In genomic region chr5:156399323-156399722, GRCh38 we compare ENCODE assay signal across 21 cellular contexts.
"Had no signal": no experiment of that assay in that cellular context is flagged by ENCODE, and none has a peak within 500 bp of the region (broad histone marks: within the 10 kb centered on the region; RNA-seq: fewer than 3 reads in every experiment).

No MANE protein-coding gene starts in this region.

- H3K9me3 ChIP-seq: gastrocnemius medialis, mucosa of descending colon, pancreas had no signal

- DNase-seq: cortex of kidney; dorsolateral prefrontal cortex; effector CD8-positive, alpha-beta T cell; glutamatergic neuron; immature natural killer cell; mammary epithelial cell; mucosa of descending colon; natural killer cell; nucleus accumbens; pancreas; stimulated activated CD4-positive, alpha-beta T cell treated with anti-CD3 and anti-CD28 coated beads, Interleukin-2, amount 100 ng/mL, for 24 hours; stimulated activated CD4-positive, alpha-beta T cell treated with anti-CD3 and anti-CD28 coated beads, Interleukin-4, amount 100 ng/mL, for 4 hours; stimulated activated naive B cell treated with anti-CD40 and anti-IgM and Interleukin-4, amounts not matched to agents 10 μg/mL and 1 μg/mL and 100 μg/mL, for 72 hours; stimulated activated naive CD8-positive, alpha-beta T cell treated with anti-CD3 and anti-CD28 coated beads, Interleukin-15, amount 100 ng/mL, for 72 hours; substantia nigra; trophoblast cell had no signal

- H3K9ac ChIP-seq: neural progenitor cell had no signal

- H2AFZ ChIP-seq: neural progenitor cell had no signal

- H3K4me2 ChIP-seq: neural progenitor cell had no signal

- H3K27me3 ChIP-seq: dorsolateral prefrontal cortex, gastrocnemius medialis, neural progenitor cell, pancreas had no signal

- FAIRE-seq: keratinocyte, pancreas had no signal

- H3K4me3 ChIP-seq: dorsolateral prefrontal cortex, gastrocnemius medialis, mucosa of descending colon, neural progenitor cell, pancreas, skin epidermis had no signal

- H3K4me1 ChIP-seq: neural progenitor cell, pancreas had no signal

- H3K36me3 ChIP-seq: gastrocnemius medialis, neural progenitor cell, pancreas had no signal

- H3K27ac ChIP-seq: dorsolateral prefrontal cortex, neural progenitor cell, pancreas had no signal

- ATAC-seq: mucosa of descending colon; natural killer cell; sciatic nerve; stimulated activated naive B cell treated with anti-CD40 and anti-IgM and Interleukin-4, amounts not matched to agents 10 μg/mL and 1 μg/mL and 100 μg/mL, for 72 hours; stimulated activated naive CD8-positive, alpha-beta T cell treated with anti-CD3 and anti-CD28 coated beads, Interleukin-15, amount 100 ng/mL, for 72 hours had no signal
